Comparison of ENCODE assay signal across 24 cellular contexts in genomic region chr3:52917044-52917443, GRCh38.
"Had no signal": no experiment of that assay in that cellular context is flagged by ENCODE, and none has a peak within 500 bp of the region (broad histone marks: within the 10 kb centered on the region; RNA-seq: fewer than 3 reads in every experiment).

No MANE protein-coding gene starts in this region.

- H3K27ac Mint-ChIP-seq: immature natural killer cell; mesothelial cell of epicardium; naive thymus-derived CD4-positive, alpha-beta T cell; natural killer cell treated with Interleukin-12 subunit alpha and Interleukin-12 subunit beta and Interleukin-15 and Interleukin-18, amount 100 ng/mL, for 72 hours; stimulated activated naive B cell treated with anti-CD40 and anti-IgM and Interleukin-4, amounts not matched to agents 10 μg/mL and 1 μg/mL and 100 μg/mL, for 72 hours had no signal

- ATAC-seq: naive thymus-derived CD4-positive, alpha-beta T cell; natural killer cell treated with Interleukin-12 subunit alpha and Interleukin-12 subunit beta and Interleukin-15 and Interleukin-18, amount 100 ng/mL, for 72 hours; right cardiac atrium; sciatic nerve; stimulated activated naive B cell treated with anti-CD40 and anti-IgM and Interleukin-4, amounts not matched to agents 10 μg/mL and 1 μg/mL and 100 μg/mL, for 72 hours; stimulated activated naive CD8-positive, alpha-beta T cell treated with anti-CD3 and anti-CD28 coated beads, Interleukin-15, Interleukin-2, amounts not matched to agents 100 U/mL and 50 U/mL, for 24 hours had no signal

- H3K4me1 Mint-ChIP-seq: immature natural killer cell; mesothelial cell of epicardium; stimulated activated naive B cell treated with anti-CD40 and anti-IgM and Interleukin-4, amounts not matched to agents 10 μg/mL and 1 μg/mL and 100 μg/mL, for 72 hours had no signal

- FAIRE-seq: islet of Langerhans, kidney had no signal

- H3K4me3 Mint-ChIP-seq: immature natural killer cell; mesothelial cell of epicardium; naive thymus-derived CD4-positive, alpha-beta T cell; natural killer cell treated with Interleukin-12 subunit alpha and Interleukin-12 subunit beta and Interleukin-15 and Interleukin-18, amount 100 ng/mL, for 72 hours; stimulated activated naive B cell treated with anti-CD40 and anti-IgM and Interleukin-4, amounts not matched to agents 10 μg/mL and 1 μg/mL and 100 μg/mL, for 72 hours had no signal

- H3K27me3 Mint-ChIP-seq: naive thymus-derived CD4-positive, alpha-beta T cell; natural killer cell treated with Interleukin-12 subunit alpha and Interleukin-12 subunit beta and Interleukin-15 and Interleukin-18, amount 100 ng/mL, for 72 hours; stimulated activated naive B cell treated with anti-CD40 and anti-IgM and Interleukin-4, amounts not matched to agents 10 μg/mL and 1 μg/mL and 100 μg/mL, for 72 hours had no signal

- H3K9me3 Mint-ChIP-seq: immature natural killer cell; mesothelial cell of epicardium; naive thymus-derived CD4-positive, alpha-beta T cell; natural killer cell treated with Interleukin-12 subunit alpha and Interleukin-12 subunit beta and Interleukin-15 and Interleukin-18, amount 100 ng/mL, for 72 hours; stimulated activated naive B cell treated with anti-CD40 and anti-IgM and Interleukin-4, amounts not matched to agents 10 μg/mL and 1 μg/mL and 100 μg/mL, for 72 hours had no signal

- DNase-seq: hippocampal formation; immature natural killer cell; kidney; left ventricle myocardium inferior; mesendoderm; naive thymus-derived CD4-positive, alpha-beta T cell; ovary; retina; right cardiac atrium; stimulated activated CD4-positive, alpha-beta T cell treated with anti-CD3 and anti-CD28 coated beads, Interleukin-12 subunit alpha, Interleukin-12 subunit beta, amount 100 ng/mL, for 4 hours; stimulated activated CD4-positive, alpha-beta T cell treated with anti-CD3 and anti-CD28 coated beads, Interleukin-15, amount 100 ng/mL, for 24 hours; stimulated activated CD4-positive, alpha-beta T cell treated with anti-CD3 and anti-CD28 coated beads, Interleukin-2, amount 100 ng/mL, for 24 hours; stimulated activated CD4-positive, alpha-beta T cell treated with anti-CD3 and anti-CD28 coated beads, Interleukin-4, amount 100 ng/mL, for 1 hour; stimulated activated naive B cell treated with anti-CD40 and anti-IgM and Interleukin-4, amounts not matched to agents 10 μg/mL and 1 μg/mL and 100 μg/mL, for 72 hours; stimulated activated naive CD8-positive, alpha-beta T cell treated with anti-CD3 and anti-CD28 coated beads, Interleukin-15, Interleukin-2, amounts not matched to agents 100 U/mL and 50 U/mL, for 24 hours; stomach; testis; thyroid gland; transverse colon; upper lobe of left lung had no signal

- H3K36me3 Mint-ChIP-seq: natural killer cell treated with Interleukin-12 subunit alpha and Interleukin-12 subunit beta and Interleukin-15 and Interleukin-18, amount 100 ng/mL, for 72 hours had no signal
